Comparison of ENCODE assay signal across 8 cellular contexts in genomic region chr1:164617607-164618564, GRCh38. TPM values are rescaled to one million over a fixed set of nuclear protein-coding genes. Genes with fewer than 3 reads are reported as not detected.
DNase-seq lines count a peak whose midpoint lies in the region; ATAC-seq and TF ChIP-seq lines count a peak whose summit lies in the region.

No MANE protein-coding gene starts in this region.

- H3K27me3 Mint-ChIP-seq in endothelial cell (ENCODE audit: unreplicated experiment): peaks cover 2% of the 10 kb centered on the region

- no peaks in the 10 kb centered on the region for H3K36me3 Mint-ChIP-seq in endothelial cell (ENCODE audit: low read depth, unreplicated experiment)

- TF ChIP-seq CTCF in GM12875 (IDR thresholded peaks at IDR 0.05; ENCODE audit: borderline replicate concordance, insufficient read depth, low read depth, low read length): peak; percentile 22; the same call in 1 of the 2 replicates
- TF ChIP-seq CTCF in endothelial cell (IDR thresholded peaks at IDR 0.05; ENCODE audit: unreplicated experiment): peak; percentile 33
- peak; percentile 60 for TF ChIP-seq CTCF in retinal pigment epithelial cell (conservative IDR thresholded peaks at IDR 0.05; ENCODE audit: low read depth, low read length)

- H3K4me3 Mint-ChIP-seq in endothelial cell (ENCODE audit: unreplicated experiment): no peak overlapping the region

- peaks cover 13% of the 10 kb centered on the region for H3K4me1 Mint-ChIP-seq in endothelial cell (ENCODE audit: unreplicated experiment)

- DNase-seq in NCI-H446 treated with DMSO at 0.1 percent for 48 hours (lab: John Stamatoyannopoulos, UW) (peak; percentile 40), endothelial cell (ENCODE audit: low spot score) (peak; percentile 48), retinal pigment epithelial cell (ENCODE audit: low read depth) (no peak)
- DNase-seq in stimulated activated naive CD4-positive, alpha-beta T cell (lab: John Stamatoyannopoulos, UW): no peak
- no peak for DNase-seq in activated T-cell treated with anti-CD3 and anti-CD28 coated beads, Interleukin-2, amount 50 U/mL, for 1 hour

- H3K4me3 ChIP-seq in GM12875 (ENCODE audit: low read depth, low read length) (no peak overlapping the region), retinal pigment epithelial cell (ENCODE audit: low read length) (no peak overlapping the region)

- no peaks in the 10 kb centered on the region for H3K9me3 Mint-ChIP-seq in endothelial cell (ENCODE audit: unreplicated experiment)

- H3K27ac Mint-ChIP-seq in endothelial cell (ENCODE audit: unreplicated experiment): no peak overlapping the region

- ATAC-seq in HG03095 (IDR thresholded peaks at IDR 0.05; ENCODE audit: unreplicated experiment): no peak
- ATAC-seq in HG02571 (IDR thresholded peaks at IDR 0.05; ENCODE audit: unreplicated experiment): no peak

RNA-seq across cellular contexts. Expression of gene PBX1, which starts 58.9 kb away (rescaled TPM):
- total RNA-seq in endothelial cell (ENCODE audit: unreplicated experiment): 44.2 TPM

Comparison
In these comparisons a context has a peak if more than half of its experiments do, and no peak if none do; other contexts are left out.
1. DNase-seq: peak in NCI-H446 treated with DMSO at 0.1 percent for 48 hours (single experiment) and endothelial cell (single experiment); none in retinal pigment epithelial cell (single experiment), stimulated activated naive CD4-positive, alpha-beta T cell (0 of 6) and activated T-cell treated with anti-CD3 and anti-CD28 coated beads, Interleukin-2, amount 50 U/mL, for 1 hour (single experiment).
2. Peak in every context shown above with its lines, with median percentiles within 50 percentile points of each other: CTCF ChIP-seq.